1 cellular context compared by ENCODE assay signal in genomic region chr16:87498324-87499188, GRCh38.
TF ChIP-seq lines count a peak whose summit lies in the region.

No MANE protein-coding gene starts in this region.

TF ChIP-seq in HepG2, 621 proteins besides CTCF, POLR2A, EP300 and RAD21 (continues in another document):
- TF ChIP-seq ATF2 (CRISPR knock-in tag; IDR thresholded peaks at IDR 0.05) (no peak), BCLAF1 (IDR thresholded peaks at IDR 0.05) (no peak), ZNF547 (CRISPR knock-in tag; IDR thresholded peaks at IDR 0.05) (no peak), ZNF660 (CRISPR knock-in tag; IDR thresholded peaks at IDR 0.05; ENCODE audit: borderline replicate concordance, low read depth) (no peak), ZNF572 (CRISPR knock-in tag; IDR thresholded peaks at IDR 0.05) (no peak), BORCS8-MEF2B (CRISPR knock-in tag; IDR thresholded peaks at IDR 0.05) (no peak), GPBP1L1 (CRISPR knock-in tag; IDR thresholded peaks at IDR 0.05) (no peak), FOXC1 (CRISPR knock-in tag; IDR thresholded peaks at IDR 0.05; ENCODE audit: borderline replicate concordance) (no peak), ZNF256 (CRISPR knock-in tag; conservative IDR thresholded peaks at IDR 0.05) (no peak), ZNF136 (CRISPR knock-in tag; IDR thresholded peaks at IDR 0.05; ENCODE audit: low read depth) (no peak), ZNF382 (CRISPR knock-in tag; IDR thresholded peaks at IDR 0.05; ENCODE audit: borderline replicate concordance) (no peak), ZNF34 (CRISPR knock-in tag; IDR thresholded peaks at IDR 0.05; ENCODE audit: borderline replicate concordance) (no peak), FOSL1 (CRISPR knock-in tag; IDR thresholded peaks at IDR 0.05; ENCODE audit: borderline replicate concordance) (no peak), ZNF83 (CRISPR knock-in tag; IDR thresholded peaks at IDR 0.05; ENCODE audit: borderline replicate concordance) (no peak), TEAD3 (CRISPR knock-in tag; optimal IDR thresholded peaks at IDR 0.05; ENCODE audit: borderline replicate concordance) (no peak), MZF1 (CRISPR knock-in tag; IDR thresholded peaks at IDR 0.05; ENCODE audit: borderline replicate concordance) (peak; percentile 82; the same call in 1 of the 2 replicates), RARG (CRISPR knock-in tag; IDR thresholded peaks at IDR 0.05; ENCODE audit: low read depth) (no peak), SRF (IDR thresholded peaks at IDR 0.05; ENCODE audit: low read depth, low read length) (no peak), ZNF354B (CRISPR knock-in tag; IDR thresholded peaks at IDR 0.05) (no peak), ZNF3 (CRISPR knock-in tag; IDR thresholded peaks at IDR 0.05) (no peak), GFI1 (CRISPR knock-in tag; IDR thresholded peaks at IDR 0.05; ENCODE audit: borderline replicate concordance) (no peak), GLI4 (CRISPR knock-in tag; IDR thresholded peaks at IDR 0.05; ENCODE audit: borderline replicate concordance) (no peak), FOXK2 (IDR thresholded peaks at IDR 0.05) (no peak), FOXA1 (IDR thresholded peaks at IDR 0.05) (no peak), FOXA1 (CRISPR knock-in tag; IDR thresholded peaks at IDR 0.05) (peak; percentile 42; the same call in 1 of the 2 replicates), ZNF883 (CRISPR knock-in tag; IDR thresholded peaks at IDR 0.05; ENCODE audit: not compliant biosample characterization) (no peak), SKI (IDR thresholded peaks at IDR 0.05; ENCODE audit: partially characterized antibody) (no peak), ZXDC (CRISPR knock-in tag; IDR thresholded peaks at IDR 0.05) (no peak), KLF13 (CRISPR knock-in tag; IDR thresholded peaks at IDR 0.05) (no peak), YEATS2 (CRISPR knock-in tag; IDR thresholded peaks at IDR 0.05; ENCODE audit: borderline replicate concordance) (peak; percentile 38; the same call in 1 of the 2 replicates), ZMAT3 (CRISPR knock-in tag; conservative IDR thresholded peaks at IDR 0.05) (no peak), ZNF253 (CRISPR knock-in tag; IDR thresholded peaks at IDR 0.05; ENCODE audit: borderline replicate concordance) (no peak), POLR2AphosphoS5 (IDR thresholded peaks at IDR 0.05; ENCODE audit: low read depth, low read length) (no peak), ZNF605 (CRISPR knock-in tag; IDR thresholded peaks at IDR 0.05) (no peak), ZKSCAN5 (CRISPR knock-in tag; IDR thresholded peaks at IDR 0.05) (no peak), ZNF503 (CRISPR knock-in tag; IDR thresholded peaks at IDR 0.05) (no peak), ZNF337 (CRISPR knock-in tag; IDR thresholded peaks at IDR 0.05; ENCODE audit: borderline replicate concordance, low read depth) (no peak), ZNF713 (CRISPR knock-in tag; IDR thresholded peaks at IDR 0.05) (no peak), GATAD2A (CRISPR knock-in tag; IDR thresholded peaks at IDR 0.05) (peak; percentile 83), SPEN (CRISPR knock-in tag; IDR thresholded peaks at IDR 0.05; ENCODE audit: low read depth) (no peak), ZNF546 (CRISPR knock-in tag; conservative IDR thresholded peaks at IDR 0.05) (no peak), POGK (CRISPR knock-in tag; conservative IDR thresholded peaks at IDR 0.05) (no peak), SRSF9 (IDR thresholded peaks at IDR 0.05; ENCODE audit: borderline replicate concordance, insufficient read depth, low read depth, low read length, poor library complexity, severe bottlenecking) (no peak), SNAPC5 (CRISPR knock-in tag; IDR thresholded peaks at IDR 0.05; ENCODE audit: borderline replicate concordance) (no peak), ZNF891 (CRISPR knock-in tag; IDR thresholded peaks at IDR 0.05) (no peak), NFRKB (IDR thresholded peaks at IDR 0.05) (no peak), TRAFD1 (CRISPR knock-in tag; IDR thresholded peaks at IDR 0.05; ENCODE audit: borderline replicate concordance) (no peak), TOPORS (CRISPR knock-in tag; IDR thresholded peaks at IDR 0.05) (no peak), TBX2 (CRISPR knock-in tag; IDR thresholded peaks at IDR 0.05; ENCODE audit: borderline replicate concordance) (no peak)
